In the genomic region with DNA sequence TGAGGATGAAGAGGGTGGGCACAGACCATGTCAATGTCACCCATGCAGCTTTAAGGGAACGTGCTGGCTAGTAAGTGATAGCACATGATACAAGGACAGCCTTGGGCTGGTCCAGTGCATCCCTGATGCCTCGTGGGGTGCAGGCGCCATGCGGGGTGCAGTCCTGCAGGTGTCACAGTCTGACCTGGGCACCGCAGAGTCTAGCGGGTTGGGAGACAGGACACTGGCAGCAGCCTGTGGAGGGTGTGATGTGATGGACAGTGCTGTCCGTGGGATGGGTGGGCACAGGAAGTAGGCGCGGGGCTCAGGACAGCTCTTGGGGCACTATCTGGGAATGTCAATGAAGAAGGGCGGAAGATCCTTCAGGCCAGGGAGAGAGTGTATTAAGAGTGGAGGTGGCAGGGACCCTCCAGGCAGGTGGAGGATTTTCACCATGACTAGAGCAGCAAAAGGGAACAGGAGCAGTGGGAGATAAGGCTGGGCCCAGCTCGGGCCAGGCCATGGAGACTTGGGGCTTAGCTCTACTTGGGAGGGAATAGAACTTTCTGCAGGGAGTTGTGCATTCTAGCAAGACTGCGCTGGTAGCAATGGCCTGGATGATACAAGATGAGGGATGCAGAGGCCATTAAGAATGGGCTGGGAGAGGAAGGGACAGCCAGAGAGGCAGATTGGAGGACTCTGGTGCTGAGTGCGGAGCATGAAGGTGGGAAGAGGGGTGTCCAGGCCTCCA, we compare ENCODE assay signal across 18 cellular contexts.
"Had no signal": no experiment of that assay in that cellular context is flagged by ENCODE, and none has a peak within 500 bp of the region (broad histone marks: within the 10 kb centered on the region; RNA-seq: fewer than 3 reads in every experiment).

No MANE protein-coding gene starts in this region.

- H3K4me1 ChIP-seq: pancreas, tibial nerve had no signal

- DNase-seq: activated CD4-positive, alpha-beta memory T cell treated with anti-CD3 and anti-CD28 coated beads for 36 hours; activated CD4-positive, alpha-beta T cell treated with anti-CD3 and anti-CD28 coated beads for 36 hours; activated naive CD4-positive, alpha-beta T cell treated with Interleukin-2 at 50 U/mL for 16 hours; caudate nucleus; hypothalamus; SHP77; stimulated activated CD4-positive, alpha-beta T cell treated with anti-CD3 and anti-CD28 coated beads, Interleukin-15, amount 100 ng/mL, for 24 hours; stimulated activated CD4-positive, alpha-beta T cell treated with anti-CD3 and anti-CD28 coated beads, Interleukin-4, amount 100 ng/mL, for 1 hour; stimulated activated naive CD4-positive, alpha-beta T cell had no signal

- H3K27ac Mint-ChIP-seq: activated CD4-positive, alpha-beta memory T cell treated with anti-CD3 and anti-CD28 coated beads for 36 hours; activated CD4-positive, alpha-beta T cell treated with anti-CD3 and anti-CD28 coated beads for 36 hours; T-cell had no signal

- H3K36me3 Mint-ChIP-seq: activated CD4-positive, alpha-beta memory T cell treated with anti-CD3 and anti-CD28 coated beads for 36 hours; T-cell had no signal

- H3K4me3 ChIP-seq: coronary artery, esophagus muscularis mucosa, lung, pancreas, tibial nerve had no signal

- H3K9ac ChIP-seq: SK-N-SH had no signal

- FAIRE-seq: astrocyte, pancreas had no signal

- H3K4me1 Mint-ChIP-seq: activated CD4-positive, alpha-beta T cell treated with anti-CD3 and anti-CD28 coated beads for 36 hours; T-cell had no signal

- H3K27me3 ChIP-seq: esophagus muscularis mucosa, pancreas, tibial nerve had no signal

- H3K4me2 ChIP-seq: SK-N-SH had no signal

- H3K27ac ChIP-seq: pancreas, VCaP had no signal

- H3K36me3 ChIP-seq: esophagus muscularis mucosa, pancreas, tibial nerve had no signal

- H3K9me3 ChIP-seq: esophagus muscularis mucosa, pancreas, SK-N-SH, tibial nerve had no signal

- ATAC-seq: activated CD4-positive, alpha-beta T cell treated with anti-CD3 and anti-CD28 coated beads for 36 hours; pancreas; T-cell had no signal

- H3K4me3 Mint-ChIP-seq: activated CD4-positive, alpha-beta memory T cell treated with anti-CD3 and anti-CD28 coated beads for 36 hours; activated CD4-positive, alpha-beta T cell treated with anti-CD3 and anti-CD28 coated beads for 36 hours; T-cell had no signal

- H3K27me3 Mint-ChIP-seq: activated CD4-positive, alpha-beta memory T cell treated with anti-CD3 and anti-CD28 coated beads for 36 hours; activated CD4-positive, alpha-beta T cell treated with anti-CD3 and anti-CD28 coated beads for 36 hours; T-cell had no signal

- H3K9me3 Mint-ChIP-seq: activated CD4-positive, alpha-beta memory T cell treated with anti-CD3 and anti-CD28 coated beads for 36 hours; T-cell had no signal
